Comparison of ENCODE assay signal across 23 cellular contexts in the genomic region with DNA sequence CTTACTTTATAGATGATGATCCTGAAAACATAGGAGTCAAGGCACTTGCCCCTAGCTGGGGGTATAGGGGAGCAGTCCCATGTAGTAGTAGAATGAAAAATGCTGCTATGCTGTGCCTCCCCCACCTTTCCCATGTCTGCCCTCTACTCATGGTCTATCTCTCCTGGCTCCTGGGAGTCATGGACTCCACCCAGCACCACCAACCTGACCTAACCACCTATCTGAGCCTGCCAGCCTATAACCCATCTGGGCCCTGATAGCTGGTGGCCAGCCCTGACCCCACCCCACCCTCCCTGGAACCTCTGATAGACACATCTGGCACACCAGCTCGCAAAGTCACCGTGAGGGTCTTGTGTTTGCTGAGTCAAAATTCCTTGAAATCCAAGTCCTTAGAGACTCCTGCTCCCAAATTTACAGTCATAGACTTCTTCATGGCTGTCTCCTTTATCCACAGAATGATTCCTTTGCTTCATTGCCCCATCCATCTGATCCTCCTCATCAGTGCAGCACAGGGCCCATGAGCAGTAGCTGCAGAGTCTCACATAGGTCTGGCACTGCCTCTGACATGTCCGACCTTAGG. TPM values are rescaled to one million over a fixed set of nuclear protein-coding genes. Genes with fewer than 3 reads are reported as not detected.
"Had no signal": no experiment of that assay in that cellular context is flagged by ENCODE, and none has a peak within 500 bp of the region (broad histone marks: within the 10 kb centered on the region; RNA-seq: fewer than 3 reads in every experiment).

No MANE protein-coding gene starts in this region.

- DNase-seq: effector CD8-positive, alpha-beta T cell; gastrocnemius medialis; heart right ventricle; hypothalamus; kidney glomerular epithelial cell; mucosa of descending colon; naive thymus-derived CD8-positive, alpha-beta T cell; sigmoid colon; stimulated activated CD4-positive, alpha-beta T cell treated with anti-CD3 and anti-CD28 coated beads, Interleukin-2, amount 100 ng/mL, for 24 hours; stimulated activated CD4-positive, alpha-beta T cell treated with anti-CD3 and anti-CD28 coated beads, Interleukin-4, amount 100 ng/mL, for 4 hours; stimulated activated naive B cell treated with anti-CD40 and anti-IgM and Interleukin-4, amounts not matched to agents 10 μg/mL and 1 μg/mL and 100 μg/mL, for 72 hours; trophoblast cell had no signal

- H3K27ac ChIP-seq: coronary artery, esophagus muscularis mucosa, gastrocnemius medialis, heart right ventricle, neutrophil, right atrium auricular region, sigmoid colon, skin epidermis had no signal

- ATAC-seq: gastrocnemius medialis; heart right ventricle; mucosa of descending colon; naive thymus-derived CD8-positive, alpha-beta T cell; stimulated activated naive B cell treated with anti-CD40 and anti-IgM and Interleukin-4, amounts not matched to agents 10 μg/mL and 1 μg/mL and 100 μg/mL, for 72 hours had no signal

- H3K27me3 ChIP-seq: esophagus muscularis mucosa, gastrocnemius medialis, heart right ventricle, neutrophil, right atrium auricular region, sigmoid colon had no signal

- H3K4me3 ChIP-seq: coronary artery, esophagus muscularis mucosa, gastrocnemius medialis, heart right ventricle, mucosa of descending colon, right atrium auricular region, sigmoid colon, skin epidermis had no signal

RNA-seq across cellular contexts. Expression of a gene that starts 14.9 kb away (rescaled TPM):
- total RNA-seq: dermis microvascular lymphatic vessel endothelial cell; esophagus muscularis mucosa; gastrocnemius medialis; heart right ventricle; lung microvascular endothelial cell; mucosa of descending colon; naive thymus-derived CD8-positive, alpha-beta T cell; osteoblast; pulmonary artery endothelial cell; right atrium auricular region; sigmoid colon had no signal

RNA-seq across cellular contexts. Expression of a gene that starts 17.1 kb away (rescaled TPM):
- total RNA-seq: dermis microvascular lymphatic vessel endothelial cell; esophagus muscularis mucosa; gastrocnemius medialis; heart right ventricle; liver; lung microvascular endothelial cell; mucosa of descending colon; naive thymus-derived CD8-positive, alpha-beta T cell; osteoblast; pulmonary artery endothelial cell; right atrium auricular region; sigmoid colon had no signal

RNA-seq across cellular contexts. Expression of a gene that starts 30.1 kb away (rescaled TPM):
- total RNA-seq: dermis microvascular lymphatic vessel endothelial cell; esophagus muscularis mucosa; fibroblast of villous mesenchyme; gastrocnemius medialis; lung microvascular endothelial cell; mucosa of descending colon; naive thymus-derived CD8-positive, alpha-beta T cell; osteoblast; pulmonary artery endothelial cell; sigmoid colon had no signal

RNA-seq across cellular contexts. Expression of a gene that starts 35.0 kb away (rescaled TPM):
- total RNA-seq: dermis microvascular lymphatic vessel endothelial cell; esophagus muscularis mucosa; fibroblast of villous mesenchyme; gastrocnemius medialis; lung microvascular endothelial cell; mucosa of descending colon; naive thymus-derived CD8-positive, alpha-beta T cell; osteoblast; pulmonary artery endothelial cell; right atrium auricular region; sigmoid colon had no signal

RNA-seq across cellular contexts. Expression of a gene that starts 39.5 kb away (rescaled TPM):
- total RNA-seq: dermis microvascular lymphatic vessel endothelial cell; esophagus muscularis mucosa; fibroblast of villous mesenchyme; gastrocnemius medialis; heart right ventricle; lung microvascular endothelial cell; mucosa of descending colon; naive thymus-derived CD8-positive, alpha-beta T cell; osteoblast; pulmonary artery endothelial cell; right atrium auricular region had no signal
